ENCODE assay signal across 1 cellular context in genomic region chr1:65412256-65412983, GRCh38.
A peak's percentile ranks its signal among the peaks of the same experiment; 100 is the strongest.
TF ChIP-seq lines count a peak whose summit lies in the region.

No MANE protein-coding gene starts in this region.

TF ChIP-seq in K562, 482 proteins besides CTCF, POLR2A, EP300 and RAD21 (continued from another document and continues in another):
- TF ChIP-seq, protein P1, sequence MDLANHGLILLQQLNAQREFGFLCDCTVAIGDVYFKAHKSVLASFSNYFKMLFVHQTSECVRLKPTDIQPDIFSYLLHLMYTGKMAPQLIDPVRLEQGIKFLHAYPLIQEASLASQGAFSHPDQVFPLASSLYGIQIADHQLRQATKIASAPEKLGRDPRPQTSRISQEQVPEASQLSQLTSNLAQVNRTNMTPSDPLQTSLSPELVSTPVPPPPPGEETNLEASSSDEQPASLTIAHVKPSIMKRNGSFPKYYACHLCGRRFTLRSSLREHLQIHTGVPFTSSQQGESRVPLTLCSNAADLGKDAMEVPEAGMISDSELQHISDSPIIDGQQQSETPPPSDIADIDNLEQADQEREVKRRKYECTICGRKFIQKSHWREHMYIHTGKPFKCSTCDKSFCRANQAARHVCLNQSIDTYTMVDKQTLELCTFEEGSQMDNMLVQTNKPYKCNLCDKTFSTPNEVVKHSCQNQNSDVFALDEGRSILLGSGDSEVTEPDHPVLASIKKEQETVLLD (IDR thresholded peaks at IDR 0.05): peak; percentile 82; the same call in 1 of the 2 replicates
- TF ChIP-seq SMARCE1 (IDR thresholded peaks at IDR 0.05) (peak; percentile 99), TRIM28 (IDR thresholded peaks at IDR 0.05) (peak; percentile 30; the same call in 1 of the 2 replicates), NCOA6 (IDR thresholded peaks at IDR 0.05) (no peak; the same call in 1 of the 2 replicates), MBD2 (IDR thresholded peaks at IDR 0.05; ENCODE audit: borderline replicate concordance, low read depth) (peak; percentile 84), ZNF274 (IDR thresholded peaks at IDR 0.05; ENCODE audit: borderline replicate concordance, low read depth, low read length) (no peak), ZBTB34 (CRISPR knock-in tag; IDR thresholded peaks at IDR 0.05) (peak; percentile 35; the same call in 1 of the 2 replicates), ZSCAN29 (IDR thresholded peaks at IDR 0.05) (no peak), AFF1 (IDR thresholded peaks at IDR 0.05; ENCODE audit: low read depth in 1 of 2, partially characterized antibody in 2 of 2) (peak; percentile 37 to 89), JUND (IDR thresholded peaks at IDR 0.05; ENCODE audit: borderline replicate concordance, low read depth, low read length) (peak; percentile 92), JUND (tag; IDR thresholded peaks at IDR 0.05; ENCODE audit: borderline replicate concordance, low read depth, low read length) (peak; percentile 96), ZNF75A (CRISPR knock-in tag; IDR thresholded peaks at IDR 0.05) (0 out of 2 replicates have a peak, but pooled peaks have one; percentile 6), RFX5 (IDR thresholded peaks at IDR 0.05; ENCODE audit: low read depth, low read length) (no peak), SNAPC5 (CRISPR knock-in tag; IDR thresholded peaks at IDR 0.05) (no peak), ZSCAN32 (CRISPR knock-in tag; IDR thresholded peaks at IDR 0.05) (no peak), ZFP30 (CRISPR knock-in tag; IDR thresholded peaks at IDR 0.05; ENCODE audit: borderline replicate concordance) (no peak), TCF3 (CRISPR knock-in tag; IDR thresholded peaks at IDR 0.05) (peak; percentile 97), ESRRA (IDR thresholded peaks at IDR 0.05; ENCODE audit: borderline replicate concordance, low read depth) (peak; percentile 71; the same call in 1 of the 2 replicates), CSDE1 (IDR thresholded peaks at IDR 0.05) (no peak), ZNF766 (CRISPR knock-in tag; conservative IDR thresholded peaks at IDR 0.05) (peak; percentile 73; the same call in 1 of the 2 replicates), ZNF133 (CRISPR knock-in tag; IDR thresholded peaks at IDR 0.05) (no peak), CBFB (CRISPR knock-in tag; IDR thresholded peaks at IDR 0.05) (no peak), GATAD2B (IDR thresholded peaks at IDR 0.05; ENCODE audit: borderline replicate concordance) (peak; percentile 81), CEBPG (CRISPR knock-in tag; IDR thresholded peaks at IDR 0.05) (0 out of 2 replicates have a peak, but pooled peaks have one; percentile 32), CEBPG (tag; conservative IDR thresholded peaks at IDR 0.05 in 1 of 2, IDR thresholded peaks at IDR 0.05 in 1 of 2) (peak in 1 of 2 experiments; percentile 50; a peak in 1 of 4 replicates), KHSRP (IDR thresholded peaks at IDR 0.05) (peak; percentile 87), ARNT (IDR thresholded peaks at IDR 0.05) (peak; percentile 92 to 93; a peak in 3 of 4 replicates), ZBTB11 (CRISPR knock-in tag; IDR thresholded peaks at IDR 0.05) (peak in 1 of 3 experiments; percentile 73; a peak in 2 of 6 replicates), HDAC3 (IDR thresholded peaks at IDR 0.05; ENCODE audit: borderline replicate concordance, partially characterized antibody) (peak; percentile 97), CREB5 (CRISPR knock-in tag; IDR thresholded peaks at IDR 0.05) (peak; percentile 48; the same call in 1 of the 2 replicates), GMEB1 (CRISPR knock-in tag; IDR thresholded peaks at IDR 0.05) (0 out of 2 replicates have a peak, but pooled peaks have one; percentile 29), ZNF12 (CRISPR knock-in tag; IDR thresholded peaks at IDR 0.05) (no peak)
- TF ChIP-seq, protein P2, sequence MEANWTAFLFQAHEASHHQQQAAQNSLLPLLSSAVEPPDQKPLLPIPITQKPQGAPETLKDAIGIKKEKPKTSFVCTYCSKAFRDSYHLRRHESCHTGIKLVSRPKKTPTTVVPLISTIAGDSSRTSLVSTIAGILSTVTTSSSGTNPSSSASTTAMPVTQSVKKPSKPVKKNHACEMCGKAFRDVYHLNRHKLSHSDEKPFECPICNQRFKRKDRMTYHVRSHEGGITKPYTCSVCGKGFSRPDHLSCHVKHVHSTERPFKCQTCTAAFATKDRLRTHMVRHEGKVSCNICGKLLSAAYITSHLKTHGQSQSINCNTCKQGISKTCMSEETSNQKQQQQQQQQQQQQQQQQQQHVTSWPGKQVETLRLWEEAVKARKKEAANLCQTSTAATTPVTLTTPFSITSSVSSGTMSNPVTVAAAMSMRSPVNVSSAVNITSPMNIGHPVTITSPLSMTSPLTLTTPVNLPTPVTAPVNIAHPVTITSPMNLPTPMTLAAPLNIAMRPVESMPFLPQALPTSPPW (CRISPR knock-in tag; IDR thresholded peaks at IDR 0.05): peak; percentile 86
- TF ChIP-seq, protein P3, sequence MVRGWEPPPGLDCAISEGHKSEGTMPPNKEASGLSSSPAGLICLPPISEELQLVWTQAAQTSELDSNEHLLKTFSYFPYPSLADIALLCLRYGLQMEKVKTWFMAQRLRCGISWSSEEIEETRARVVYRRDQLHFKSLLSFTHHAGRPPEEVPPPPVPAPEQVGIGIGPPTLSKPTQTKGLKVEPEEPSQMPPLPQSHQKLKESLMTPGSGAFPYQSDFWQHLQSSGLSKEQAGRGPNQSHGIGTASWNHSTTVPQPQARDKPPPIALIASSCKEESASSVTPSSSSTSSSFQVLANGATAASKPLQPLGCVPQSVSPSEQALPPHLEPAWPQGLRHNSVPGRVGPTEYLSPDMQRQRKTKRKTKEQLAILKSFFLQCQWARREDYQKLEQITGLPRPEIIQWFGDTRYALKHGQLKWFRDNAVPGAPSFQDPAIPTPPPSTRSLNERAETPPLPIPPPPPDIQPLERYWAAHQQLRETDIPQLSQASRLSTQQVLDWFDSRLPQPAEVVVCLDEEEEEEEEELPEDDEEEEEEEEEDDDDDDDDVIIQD (CRISPR knock-in tag; IDR thresholded peaks at IDR 0.05): no peak
- TF ChIP-seq, protein P4, sequence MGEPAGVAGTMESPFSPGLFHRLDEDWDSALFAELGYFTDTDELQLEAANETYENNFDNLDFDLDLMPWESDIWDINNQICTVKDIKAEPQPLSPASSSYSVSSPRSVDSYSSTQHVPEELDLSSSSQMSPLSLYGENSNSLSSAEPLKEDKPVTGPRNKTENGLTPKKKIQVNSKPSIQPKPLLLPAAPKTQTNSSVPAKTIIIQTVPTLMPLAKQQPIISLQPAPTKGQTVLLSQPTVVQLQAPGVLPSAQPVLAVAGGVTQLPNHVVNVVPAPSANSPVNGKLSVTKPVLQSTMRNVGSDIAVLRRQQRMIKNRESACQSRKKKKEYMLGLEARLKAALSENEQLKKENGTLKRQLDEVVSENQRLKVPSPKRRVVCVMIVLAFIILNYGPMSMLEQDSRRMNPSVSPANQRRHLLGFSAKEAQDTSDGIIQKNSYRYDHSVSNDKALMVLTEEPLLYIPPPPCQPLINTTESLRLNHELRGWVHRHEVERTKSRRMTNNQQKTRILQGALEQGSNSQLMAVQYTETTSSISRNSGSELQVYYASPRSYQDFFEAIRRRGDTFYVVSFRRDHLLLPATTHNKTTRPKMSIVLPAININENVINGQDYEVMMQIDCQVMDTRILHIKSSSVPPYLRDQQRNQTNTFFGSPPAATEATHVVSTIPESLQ (CRISPR knock-in tag; IDR thresholded peaks at IDR 0.05): no peak
- TF ChIP-seq, protein P5, sequence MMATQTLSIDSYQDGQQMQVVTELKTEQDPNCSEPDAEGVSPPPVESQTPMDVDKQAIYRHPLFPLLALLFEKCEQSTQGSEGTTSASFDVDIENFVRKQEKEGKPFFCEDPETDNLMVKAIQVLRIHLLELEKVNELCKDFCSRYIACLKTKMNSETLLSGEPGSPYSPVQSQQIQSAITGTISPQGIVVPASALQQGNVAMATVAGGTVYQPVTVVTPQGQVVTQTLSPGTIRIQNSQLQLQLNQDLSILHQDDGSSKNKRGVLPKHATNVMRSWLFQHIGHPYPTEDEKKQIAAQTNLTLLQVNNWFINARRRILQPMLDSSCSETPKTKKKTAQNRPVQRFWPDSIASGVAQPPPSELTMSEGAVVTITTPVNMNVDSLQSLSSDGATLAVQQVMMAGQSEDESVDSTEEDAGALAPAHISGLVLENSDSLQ (IDR thresholded peaks at IDR 0.05): peak; percentile 95
